Comparison of ENCODE assay signal across 9 cellular contexts in the genomic region with DNA sequence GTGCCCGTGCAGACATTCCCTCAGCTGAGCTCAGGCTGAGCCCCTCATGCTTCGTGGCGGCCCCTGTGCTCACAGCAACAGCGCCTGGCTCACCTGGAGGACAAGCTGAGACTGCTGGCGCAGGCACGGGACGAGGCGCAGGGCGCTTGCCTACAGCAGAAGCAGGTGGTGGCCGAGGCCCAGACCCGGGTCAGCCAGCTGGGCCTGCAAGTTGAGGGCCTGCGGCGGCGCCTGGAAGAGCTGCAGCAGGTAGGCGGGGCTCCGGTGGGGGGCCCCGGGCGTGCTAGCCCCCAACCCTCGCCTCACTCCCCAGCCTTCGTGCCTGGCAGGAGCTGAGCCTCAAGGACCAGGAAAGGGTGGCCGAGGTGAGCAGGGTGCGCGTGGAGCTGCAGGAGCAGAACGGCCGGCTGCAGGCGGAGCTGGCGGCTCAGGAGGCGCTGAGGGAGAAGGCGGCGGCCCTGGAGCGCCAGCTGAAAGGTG. TPM values are rescaled to one million over a fixed set of nuclear protein-coding genes. Genes with fewer than 3 reads are reported as not detected.
DNase-seq lines count a peak whose midpoint lies in the region; ATAC-seq, FAIRE-seq and TF ChIP-seq lines count a peak whose summit lies in the region.
"Had no signal": no experiment of that assay in that cellular context is flagged by ENCODE, and none has a peak within 500 bp of the region (broad histone marks: within the 10 kb centered on the region; RNA-seq: fewer than 3 reads in every experiment).

No MANE protein-coding gene starts in this region.

- intact Hi-C loops in HepG2 (cut with micrococcal nuclease; ENCODE audit: unreplicated experiment), result no loop called here
- intact Hi-C loops in right lobe of liver (cut with DNase I), result loop anchor here (2.0 to 10.0 kb wide), 4 partner anchors 55 to 127 kb away; a partner anchor contains a TSS
- intact Hi-C loops in naive thymus-derived CD4-positive, alpha-beta T cell (cut with micrococcal nuclease), result loop anchor here (1.0 to 10.0 kb wide), 10 partner anchors 65 to 524 kb away; a partner anchor contains a TSS
- intact Hi-C loops in upper lobe of right lung (cut with DNase I), result loop anchor here (5.0 to 10.0 kb wide), 2 partner anchors 127 to 305 kb away; a partner anchor contains a TSS

- in situ Hi-C loops in HepG2 (cut with HindIII; ENCODE audit: extremely low pct_ligation_motif_present, low pct_unique_long_range_greater_than_20kb), result no loop called here

- no peaks in the 10 kb centered on the region for H3K9me3 ChIP-seq in HepG2 (ENCODE audit: low read length)
- H3K9me3 ChIP-seq in right lobe of liver, result no peaks in the 10 kb centered on the region
- no peaks in the 10 kb centered on the region for H3K9me3 ChIP-seq in adipocyte (ENCODE audit: control insufficient read depth, low read length)
- H3K9me3 ChIP-seq in naive thymus-derived CD4-positive, alpha-beta T cell (ENCODE audit: control insufficient read depth in 2 of 3, low read length in 3 of 3), result no peaks in the 10 kb centered on the region
- H3K9me3 ChIP-seq in upper lobe of right lung, result no peaks in the 10 kb centered on the region

- H3K4me1 ChIP-seq in HepG2 (ENCODE audit: insufficient read depth, low read length) (peaks cover 20% of the 10 kb centered on the region), right lobe of liver (peaks cover 0 to 32% (median 16%) of the 10 kb centered on the region in 4 donors), adipocyte (ENCODE audit: control insufficient read depth, insufficient read depth, low read length) (peaks cover 7% of the 10 kb centered on the region), upper lobe of right lung (peaks cover 9% of the 10 kb centered on the region)
- H3K4me1 ChIP-seq in naive thymus-derived CD4-positive, alpha-beta T cell (ENCODE audit: control insufficient read depth in 2 of 2, insufficient read depth in 2 of 2, low read length in 2 of 2), result peaks cover 7 to 10% of the 10 kb centered on the region in 2 donors

- H3K9ac ChIP-seq in HepG2 (ENCODE audit: insufficient read depth, low read depth, low read length), result no peak overlapping the region
- H3K9ac ChIP-seq in adipocyte (ENCODE audit: low read length), result peak overlapping the region; percentile 42

- H3K36me3 Mint-ChIP-seq in naive thymus-derived CD4-positive, alpha-beta T cell, result peaks cover 0 to 8% (median under 1%) of the 10 kb centered on the region in 5 donors

- TF ChIP-seq POLR2A in HepG2 (IDR thresholded peaks at IDR 0.05; ENCODE audit: insufficient read depth in 1 of 2, low read depth in 2 of 2, low read length in 2 of 2), result no peak
- TF ChIP-seq POLR2A in right lobe of liver (IDR thresholded peaks at IDR 0.05), result no peak

- no peak for FAIRE-seq in HepG2 (lab: Jason Lieb, UNC)

- TF ChIP-seq EP300 in HepG2 (IDR thresholded peaks at IDR 0.05; ENCODE audit: low read depth in 2 of 2, low read length in 2 of 2) (no peak), HepG2 (CRISPR knock-in tag; IDR thresholded peaks at IDR 0.05; ENCODE audit: borderline replicate concordance) (no peak)

- no peak overlapping the region for H3K4me2 ChIP-seq in HepG2 (ENCODE audit: low read depth, low read length)

- no peak for TF ChIP-seq RAD21 in HepG2 (CRISPR knock-in tag; IDR thresholded peaks at IDR 0.05)

- H3K36me3 ChIP-seq in HepG2 (replicated peaks in 1 of 2; ENCODE audit: control insufficient read depth in 1 of 2, insufficient read depth in 2 of 2, low read length in 2 of 2) (peaks cover 11 to 13% of the 10 kb centered on the region in 2 experiments; a peak in 4 of 5 replicates), right lobe of liver (no peaks in the 10 kb centered on the region), adipocyte (ENCODE audit: control insufficient read depth, insufficient read depth, low read length, severe bottlenecking) (no peaks in the 10 kb centered on the region), upper lobe of right lung (no peaks in the 10 kb centered on the region)
- peaks cover 0 to 12% (median 0%) of the 10 kb centered on the region in 3 experiments for H3K36me3 ChIP-seq in naive thymus-derived CD4-positive, alpha-beta T cell (ENCODE audit: control insufficient read depth in 2 of 3, insufficient read depth in 3 of 3, low read length in 3 of 3)

- H3K27ac ChIP-seq in HepG2 (ENCODE audit: extremely low read length, insufficient read depth, low read length) (no peak overlapping the region), right lobe of liver (peak overlapping the region in 1 of 3 donors; percentile 65), upper lobe of right lung (no peak overlapping the region)
- no peak overlapping the region for H3K27ac ChIP-seq in naive thymus-derived CD4-positive, alpha-beta T cell (ENCODE audit: low read depth, low read length)

- H4K20me1 ChIP-seq in HepG2 (ENCODE audit: insufficient read depth, low read length), result no peaks in the 10 kb centered on the region

- TF ChIP-seq CTCF in HepG2 (CRISPR knock-in tag; IDR thresholded peaks at IDR 0.05) (no peak), right lobe of liver (IDR thresholded peaks at IDR 0.05) (no peak), upper lobe of right lung (IDR thresholded peaks at IDR 0.05) (no peak)

- no peak overlapping the region for H3K4me3 ChIP-seq in HepG2 (replicated peaks in 1 of 3; ENCODE audit: insufficient read depth in 1 of 3, low read depth in 2 of 3, low read length in 3 of 3)
- no peak overlapping the region for H3K4me3 ChIP-seq in right lobe of liver
- H3K4me3 ChIP-seq in adipocyte (ENCODE audit: low read length), result peak overlapping the region; percentile 75
- H3K4me3 ChIP-seq in naive thymus-derived CD4-positive, alpha-beta T cell (ENCODE audit: low read length), result no peak overlapping the region
- H3K4me3 ChIP-seq in upper lobe of right lung, result peak overlapping the region; percentile 56

- 97% methylated on average over 21 of the region's 31 CpGs for WGBS in HepG2 (ENCODE audit: low lambda C conversion rate)
- WGBS in right lobe of liver (ENCODE audit: insufficient coverage, low coverage, low lambda C conversion rate, missing lambda C conversion rate), result 80% methylated on average over 1 of the region's 31 CpGs

- peaks cover 3 to 10% (median 9%) of the 10 kb centered on the region in 7 donors for H3K4me1 Mint-ChIP-seq in naive thymus-derived CD4-positive, alpha-beta T cell

- H3K9me3 Mint-ChIP-seq in naive thymus-derived CD4-positive, alpha-beta T cell, result peaks cover 0 to 2% (median 0%) of the 10 kb centered on the region in 11 donors
- H3K9me3 Mint-ChIP-seq: activated naive CD8-positive, alpha-beta T cell treated with anti-CD3 and anti-CD28 coated beads for 36 hours had no signal

- no peak for DNase-seq in HepG2 (ENCODE audit: low spot score)
- DNase-seq in right lobe of liver, result no peak
- DNase-seq in adipocyte (ENCODE audit: low read depth), result no peak
- no peak for DNase-seq in naive thymus-derived CD4-positive, alpha-beta T cell
- DNase-seq in upper lobe of right lung, result no peak
- DNase-seq in NCI-H1436 treated with DMSO at 0.1 percent for 48 hours (lab: John Stamatoyannopoulos, UW), result no peak

- CTCF ChIA-PET in HepG2 (lab: Yijun Ruan, JAX; ENCODE audit: low intra/inter-chr PET ratio, low total read pairs), result interaction anchor here (0.5 to 2.3 kb wide), 2 partner anchors 49 to 124 kb away, joined by 3 to 9 read pairs; no protein-coding TSS in a partner anchor
- CTCF ChIA-PET in naive thymus-derived CD4-positive, alpha-beta T cell (lab: Charles Lee), result interaction anchor here (0.9 to 4.5 kb wide), 10 partner anchors 10 to 287 kb away, joined by 3 to 27 read pairs (median 4); a partner anchor contains a TSS

- no TSS peak for BruUV-seq in HepG2 (replicated peaks; lab: Mats Ljungman, UMichigan)

- no peak overlapping the region for H2AFZ ChIP-seq in HepG2 (ENCODE audit: low read length)

- no peaks in the 10 kb centered on the region for H3K27me3 Mint-ChIP-seq in naive thymus-derived CD4-positive, alpha-beta T cell
- H3K27me3 Mint-ChIP-seq: activated naive CD8-positive, alpha-beta T cell treated with anti-CD3 and anti-CD28 coated beads for 36 hours had no signal

- H3K27ac Mint-ChIP-seq in naive thymus-derived CD4-positive, alpha-beta T cell, result no peak overlapping the region
- H3K27ac Mint-ChIP-seq: activated naive CD8-positive, alpha-beta T cell treated with anti-CD3 and anti-CD28 coated beads for 36 hours had no signal

- H3K27me3 ChIP-seq in HepG2 (ENCODE audit: control insufficient read depth in 1 of 2, insufficient read depth in 2 of 2, low read length in 2 of 2) (no peaks in the 10 kb centered on the region), right lobe of liver (no peaks in the 10 kb centered on the region), adipocyte (replicated peaks; ENCODE audit: control insufficient read depth, insufficient read depth, low read length) (no peaks in the 10 kb centered on the region), upper lobe of right lung (no peaks in the 10 kb centered on the region)
- no peaks in the 10 kb centered on the region for H3K27me3 ChIP-seq in naive thymus-derived CD4-positive, alpha-beta T cell (ENCODE audit: control insufficient read depth in 2 of 2, insufficient read depth in 2 of 2, low read length in 2 of 2)

- H3K4me3 Mint-ChIP-seq in naive thymus-derived CD4-positive, alpha-beta T cell, result peak overlapping the region in 8 of 10 donors; percentile 25 to 86 (median 68)

- peak; percentile 1; the same call in 1 of the 3 replicates for ATAC-seq in HepG2
- ATAC-seq in right lobe of liver, result no peak
- no peak for ATAC-seq in naive thymus-derived CD4-positive, alpha-beta T cell
- ATAC-seq in upper lobe of right lung, result no peak
- no peak for ATAC-seq in GM21526 (IDR thresholded peaks at IDR 0.05; ENCODE audit: low FRiP score, unreplicated experiment)
- ATAC-seq in GM19455 (IDR thresholded peaks at IDR 0.05; ENCODE audit: unreplicated experiment), result no peak

- POLR2A ChIA-PET in HepG2 (lab: Yijun Ruan, JAX), result interaction anchor here (1.2 kb wide), 1 partner anchor 35 kb away, joined by 3 read pairs; no protein-coding TSS in a partner anchor
- POLR2A ChIA-PET in naive thymus-derived CD4-positive, alpha-beta T cell (lab: Charles Lee), result interaction anchor here (0.7 to 5.8 kb wide), 10 partner anchors 70 to 272 kb away, joined by 3 to 29 read pairs (median 4); a partner anchor contains a TSS

- no peaks in the 10 kb centered on the region for H3K79me2 ChIP-seq in HepG2 (ENCODE audit: insufficient read depth, low read length)

RNA-seq across cellular contexts. Expression of a gene that starts 1.4 kb away (rescaled TPM):
- total RNA-seq in HepG2 (2016; rRNA removed; fragmentation: Illumina TruSeq; extraction: Trizol), result 4.0 and 10.5 TPM in 2 replicates
- 6.8 and 9.8 TPM in 2 replicates for total RNA-seq in HepG2 (2016; cell fraction: cytosol; rRNA removed; fragmentation: Illumina TruSeq; extraction: Trizol; ENCODE audit: low read depth)
- 3.9 and 12.6 TPM in 2 replicates for total RNA-seq in HepG2 (2016; cell fraction: insoluble cytoplasmic fraction; rRNA removed; fragmentation: Illumina TruSeq; extraction: Trizol)
- total RNA-seq in HepG2 (2016; cell fraction: membrane; rRNA removed; fragmentation: Illumina TruSeq; extraction: Trizol), result 7.3 and 10.1 TPM in 2 replicates
- total RNA-seq in HepG2 (2016; cell fraction: nucleus; rRNA removed; fragmentation: Illumina TruSeq; extraction: Trizol), result 11.7 and 12.9 TPM in 2 replicates
- polyA plus RNA-seq in HepG2 (2011; rRNA removed), result 21.3 and 24.1 TPM in 2 replicates
- 12.8 and 16.7 TPM in 2 replicates for polyA plus RNA-seq in HepG2 (2011; cell fraction: cytosol; rRNA removed)
- polyA plus RNA-seq in HepG2 (2011; cell fraction: nucleus; rRNA removed), result 111 and 165 TPM in 2 replicates
- polyA plus RNA-seq in HepG2 (2012), result 6.3 and 10.6 TPM in 2 replicates
- 10.4 and 12.0 TPM in 2 replicates for polyA plus RNA-seq in HepG2 (2016; cell fraction: cytosol; fragmentation: Illumina TruSeq; extraction: Trizol; ENCODE audit: low read depth)
- 6.0 and 7.2 TPM in 2 replicates for polyA plus RNA-seq in HepG2 (2016; cell fraction: insoluble cytoplasmic fraction; fragmentation: Illumina TruSeq; extraction: Trizol; ENCODE audit: low read depth)
- 8.8 and 10.0 TPM in 2 replicates for polyA plus RNA-seq in HepG2 (2016; cell fraction: membrane; fragmentation: Illumina TruSeq; extraction: Trizol; ENCODE audit: low read depth)
- 45.9 and 51.6 TPM in 2 replicates for polyA plus RNA-seq in HepG2 (2016; cell fraction: nucleus; fragmentation: Illumina TruSeq; extraction: Trizol; ENCODE audit: insufficient read depth, low read depth)
- 12.6 and 13.2 TPM in 2 replicates for polyA minus RNA-seq in HepG2 (2011; rRNA and poly(A)+ RNA removed; ENCODE audit: low replicate concordance)
- polyA minus RNA-seq in HepG2 (2011; cell fraction: cytosol; rRNA and poly(A)+ RNA removed), result 3.0 and 3.6 TPM in 2 replicates
- polyA minus RNA-seq in HepG2 (2011; cell fraction: nucleus; rRNA and poly(A)+ RNA removed), result 6.7 and 7.6 TPM in 2 replicates
- total RNA-seq in right lobe of liver, result 1 to 10 TPM; 3.4 to 9.0 (median 5.4) TPM
- 1 to 10 TPM; 1.3 to 8.5 (median 2.1) TPM for total RNA-seq in naive thymus-derived CD4-positive, alpha-beta T cell
- not detected for polyA plus RNA-seq in naive thymus-derived CD4-positive, alpha-beta T cell
- 3.4 TPM for total RNA-seq in upper lobe of right lung

RNA-seq across cellular contexts. Expression of a gene that starts 6.9 kb away (rescaled TPM):
- 21.4 and 48.1 TPM in 2 replicates for total RNA-seq in HepG2 (2016; rRNA removed; fragmentation: Illumina TruSeq; extraction: Trizol)
- total RNA-seq in HepG2 (2016; cell fraction: cytosol; rRNA removed; fragmentation: Illumina TruSeq; extraction: Trizol; ENCODE audit: low read depth), result 30.2 and 31.8 TPM in 2 replicates
- total RNA-seq in HepG2 (2016; cell fraction: insoluble cytoplasmic fraction; rRNA removed; fragmentation: Illumina TruSeq; extraction: Trizol), result 20.6 and 49.6 TPM in 2 replicates
- 14.9 and 19.0 TPM in 2 replicates for total RNA-seq in HepG2 (2016; cell fraction: membrane; rRNA removed; fragmentation: Illumina TruSeq; extraction: Trizol)
- total RNA-seq in HepG2 (2016; cell fraction: nucleus; rRNA removed; fragmentation: Illumina TruSeq; extraction: Trizol), result 49.7 and 54.4 TPM in 2 replicates
- 11.6 and 14.1 TPM in 2 replicates for polyA plus RNA-seq in HepG2 (2011; rRNA removed)
- polyA plus RNA-seq in HepG2 (2011; cell fraction: cytosol; rRNA removed), result 5.5 and 10.0 TPM in 2 replicates
- polyA plus RNA-seq in HepG2 (2011; cell fraction: nucleus; rRNA removed), result 112 and 182 TPM in 2 replicates
- 7.5 and 8.8 TPM in 2 replicates for polyA plus RNA-seq in HepG2 (2012)
- polyA plus RNA-seq in HepG2 (2016; cell fraction: cytosol; fragmentation: Illumina TruSeq; extraction: Trizol; ENCODE audit: low read depth), result 3.3 and 4.2 TPM in 2 replicates
- polyA plus RNA-seq in HepG2 (2016; cell fraction: insoluble cytoplasmic fraction; fragmentation: Illumina TruSeq; extraction: Trizol; ENCODE audit: low read depth), result 19.5 and 19.7 TPM in 2 replicates
- polyA plus RNA-seq in HepG2 (2016; cell fraction: membrane; fragmentation: Illumina TruSeq; extraction: Trizol; ENCODE audit: low read depth), result 9.1 and 9.2 TPM in 2 replicates
- polyA plus RNA-seq in HepG2 (2016; cell fraction: nucleus; fragmentation: Illumina TruSeq; extraction: Trizol; ENCODE audit: insufficient read depth, low read depth), result 129 and 136 TPM in 2 replicates
- polyA minus RNA-seq in HepG2 (2011; rRNA and poly(A)+ RNA removed; ENCODE audit: low replicate concordance), result 11.1 and 15.7 TPM in 2 replicates
- polyA minus RNA-seq in HepG2 (2011; cell fraction: cytosol; rRNA and poly(A)+ RNA removed), result 6.1 and 8.2 TPM in 2 replicates
- 25.0 and 27.2 TPM in 2 replicates for polyA minus RNA-seq in HepG2 (2011; cell fraction: nucleus; rRNA and poly(A)+ RNA removed)
- total RNA-seq in right lobe of liver, result 10 to 100 TPM in 3 of 6 experiments, 1 to 10 TPM in 3; 4.9 to 15.6 (median 11.9) TPM
- total RNA-seq in naive thymus-derived CD4-positive, alpha-beta T cell, result 10 to 100 TPM in 4 of 5 experiments, 1 to 10 TPM in 1; 9.2 to 39.1 (median 15.0) TPM
- polyA plus RNA-seq in naive thymus-derived CD4-positive, alpha-beta T cell, result 1 to 10 TPM; 4.1 to 6.3 TPM
- 12.2 TPM for total RNA-seq in upper lobe of right lung

RNA-seq across cellular contexts. Expression of a gene that starts 7.4 kb away (rescaled TPM):
- total RNA-seq in HepG2 (2016; rRNA removed; fragmentation: Illumina TruSeq; extraction: Trizol), result 166 and 170 TPM in 2 replicates
- total RNA-seq in HepG2 (2016; cell fraction: cytosol; rRNA removed; fragmentation: Illumina TruSeq; extraction: Trizol; ENCODE audit: low read depth), result 262 and 321 TPM in 2 replicates
- 171 and 173 TPM in 2 replicates for total RNA-seq in HepG2 (2016; cell fraction: insoluble cytoplasmic fraction; rRNA removed; fragmentation: Illumina TruSeq; extraction: Trizol)
- total RNA-seq in HepG2 (2016; cell fraction: membrane; rRNA removed; fragmentation: Illumina TruSeq; extraction: Trizol), result 221 and 277 TPM in 2 replicates
- 85.1 and 103 TPM in 2 replicates for total RNA-seq in HepG2 (2016; cell fraction: nucleus; rRNA removed; fragmentation: Illumina TruSeq; extraction: Trizol)
- 92.7 and 96.7 TPM in 2 replicates for polyA plus RNA-seq in HepG2 (2011; rRNA removed)
- 88.8 and 138 TPM in 2 replicates for polyA plus RNA-seq in HepG2 (2011; cell fraction: cytosol; rRNA removed)
- polyA plus RNA-seq in HepG2 (2011; cell fraction: nucleus; rRNA removed), result 166 and 170 TPM in 2 replicates
- polyA plus RNA-seq in HepG2 (2012), result 46.3 and 61.5 TPM in 2 replicates
- polyA plus RNA-seq in HepG2 (2016; cell fraction: cytosol; fragmentation: Illumina TruSeq; extraction: Trizol; ENCODE audit: low read depth), result 176 and 237 TPM in 2 replicates
- 143 and 150 TPM in 2 replicates for polyA plus RNA-seq in HepG2 (2016; cell fraction: insoluble cytoplasmic fraction; fragmentation: Illumina TruSeq; extraction: Trizol; ENCODE audit: low read depth)
- 176 and 221 TPM in 2 replicates for polyA plus RNA-seq in HepG2 (2016; cell fraction: membrane; fragmentation: Illumina TruSeq; extraction: Trizol; ENCODE audit: low read depth)
- 178 and 180 TPM in 2 replicates for polyA plus RNA-seq in HepG2 (2016; cell fraction: nucleus; fragmentation: Illumina TruSeq; extraction: Trizol; ENCODE audit: insufficient read depth, low read depth)
- 32.0 and 49.8 TPM in 2 replicates for polyA minus RNA-seq in HepG2 (2011; rRNA and poly(A)+ RNA removed; ENCODE audit: low replicate concordance)
- polyA minus RNA-seq in HepG2 (2011; cell fraction: cytosol; rRNA and poly(A)+ RNA removed), result 14.8 and 16.2 TPM in 2 replicates
- 20.0 and 26.9 TPM in 2 replicates for polyA minus RNA-seq in HepG2 (2011; cell fraction: nucleus; rRNA and poly(A)+ RNA removed)
- 10 to 100 TPM; 27.3 to 81.1 (median 47.8) TPM for total RNA-seq in right lobe of liver
- total RNA-seq in naive thymus-derived CD4-positive, alpha-beta T cell, result 10 to 100 TPM; 25.5 to 71.8 (median 31.8) TPM
- polyA plus RNA-seq in naive thymus-derived CD4-positive, alpha-beta T cell, result 10 to 100 TPM; 62.3 to 72.7 TPM
- total RNA-seq in upper lobe of right lung, result 40.2 TPM

RNA-seq across cellular contexts. Expression of a gene that starts 7.5 kb away (rescaled TPM):
- total RNA-seq in HepG2 (2016; rRNA removed; fragmentation: Illumina TruSeq; extraction: Trizol) (286 and 311 TPM in 2 replicates), right lobe of liver (1,000 to 10,000 TPM in 2 of 6 experiments, 100 to 1,000 TPM in 4; 389 to 1,607 (median 735) TPM), upper lobe of right lung (143 TPM)
- total RNA-seq in HepG2 (2016; cell fraction: cytosol; rRNA removed; fragmentation: Illumina TruSeq; extraction: Trizol; ENCODE audit: low read depth), result 275 and 353 TPM in 2 replicates
- total RNA-seq in HepG2 (2016; cell fraction: insoluble cytoplasmic fraction; rRNA removed; fragmentation: Illumina TruSeq; extraction: Trizol), result 302 and 321 TPM in 2 replicates
- total RNA-seq in HepG2 (2016; cell fraction: membrane; rRNA removed; fragmentation: Illumina TruSeq; extraction: Trizol), result 228 and 297 TPM in 2 replicates
- 132 and 152 TPM in 2 replicates for total RNA-seq in HepG2 (2016; cell fraction: nucleus; rRNA removed; fragmentation: Illumina TruSeq; extraction: Trizol)
- polyA plus RNA-seq in HepG2 (2011; rRNA removed), result 287 and 290 TPM in 2 replicates
- polyA plus RNA-seq in HepG2 (2011; cell fraction: cytosol; rRNA removed), result 253 and 424 TPM in 2 replicates
- 645 and 737 TPM in 2 replicates for polyA plus RNA-seq in HepG2 (2011; cell fraction: nucleus; rRNA removed)
- polyA plus RNA-seq in HepG2 (2012), result 190 and 266 TPM in 2 replicates
- 398 and 426 TPM in 2 replicates for polyA plus RNA-seq in HepG2 (2016; cell fraction: cytosol; fragmentation: Illumina TruSeq; extraction: Trizol; ENCODE audit: low read depth)
- polyA plus RNA-seq in HepG2 (2016; cell fraction: insoluble cytoplasmic fraction; fragmentation: Illumina TruSeq; extraction: Trizol; ENCODE audit: low read depth), result 296 and 330 TPM in 2 replicates
- 308 and 335 TPM in 2 replicates for polyA plus RNA-seq in HepG2 (2016; cell fraction: membrane; fragmentation: Illumina TruSeq; extraction: Trizol; ENCODE audit: low read depth)
- polyA plus RNA-seq in HepG2 (2016; cell fraction: nucleus; fragmentation: Illumina TruSeq; extraction: Trizol; ENCODE audit: insufficient read depth, low read depth), result 280 and 299 TPM in 2 replicates
- 73.9 and 172 TPM in 2 replicates for polyA minus RNA-seq in HepG2 (2011; rRNA and poly(A)+ RNA removed; ENCODE audit: low replicate concordance)
- 52.1 and 74.6 TPM in 2 replicates for polyA minus RNA-seq in HepG2 (2011; cell fraction: cytosol; rRNA and poly(A)+ RNA removed)
- polyA minus RNA-seq in HepG2 (2011; cell fraction: nucleus; rRNA and poly(A)+ RNA removed), result 61.5 and 67.5 TPM in 2 replicates
- 100 to 1,000 TPM in 1 of 5 experiments, 10 to 100 TPM in 4; 63.0 to 130 (median 83.6) TPM for total RNA-seq in naive thymus-derived CD4-positive, alpha-beta T cell
- polyA plus RNA-seq in naive thymus-derived CD4-positive, alpha-beta T cell, result 100 to 1,000 TPM; 164 to 228 TPM

RNA-seq across cellular contexts. Expression of a gene that starts 21.6 kb away (rescaled TPM):
- total RNA-seq in HepG2 (2016; rRNA removed; fragmentation: Illumina TruSeq; extraction: Trizol), result 27.8 and 64.0 TPM in 2 replicates
- 72.5 and 73.8 TPM in 2 replicates for total RNA-seq in HepG2 (2016; cell fraction: cytosol; rRNA removed; fragmentation: Illumina TruSeq; extraction: Trizol; ENCODE audit: low read depth)
- 23.6 and 61.0 TPM in 2 replicates for total RNA-seq in HepG2 (2016; cell fraction: insoluble cytoplasmic fraction; rRNA removed; fragmentation: Illumina TruSeq; extraction: Trizol)
- total RNA-seq in HepG2 (2016; cell fraction: membrane; rRNA removed; fragmentation: Illumina TruSeq; extraction: Trizol), result 95.0 and 98.0 TPM in 2 replicates
- 53.3 and 60.7 TPM in 2 replicates for total RNA-seq in HepG2 (2016; cell fraction: nucleus; rRNA removed; fragmentation: Illumina TruSeq; extraction: Trizol)
- polyA plus RNA-seq in HepG2 (2011; rRNA removed), result 61.4 and 90.6 TPM in 2 replicates
- 36.1 and 62.0 TPM in 2 replicates for polyA plus RNA-seq in HepG2 (2011; cell fraction: cytosol; rRNA removed)
- 548 and 733 TPM in 2 replicates for polyA plus RNA-seq in HepG2 (2011; cell fraction: nucleus; rRNA removed)
- polyA plus RNA-seq in HepG2 (2012), result 60.9 and 71.7 TPM in 2 replicates
- 106 and 121 TPM in 2 replicates for polyA plus RNA-seq in HepG2 (2016; cell fraction: cytosol; fragmentation: Illumina TruSeq; extraction: Trizol; ENCODE audit: low read depth)
- polyA plus RNA-seq in HepG2 (2016; cell fraction: insoluble cytoplasmic fraction; fragmentation: Illumina TruSeq; extraction: Trizol; ENCODE audit: low read depth), result 35.7 and 47.7 TPM in 2 replicates
- 128 and 132 TPM in 2 replicates for polyA plus RNA-seq in HepG2 (2016; cell fraction: membrane; fragmentation: Illumina TruSeq; extraction: Trizol; ENCODE audit: low read depth)
- 227 and 229 TPM in 2 replicates for polyA plus RNA-seq in HepG2 (2016; cell fraction: nucleus; fragmentation: Illumina TruSeq; extraction: Trizol; ENCODE audit: insufficient read depth, low read depth)
- polyA minus RNA-seq in HepG2 (2011; rRNA and poly(A)+ RNA removed; ENCODE audit: low replicate concordance), result 12.3 and 58.2 TPM in 2 replicates
- polyA minus RNA-seq in HepG2 (2011; cell fraction: cytosol; rRNA and poly(A)+ RNA removed), result 21.9 and 29.0 TPM in 2 replicates
- polyA minus RNA-seq in HepG2 (2011; cell fraction: nucleus; rRNA and poly(A)+ RNA removed), result 29.7 and 35.9 TPM in 2 replicates
- 10 to 100 TPM; 29.9 to 53.3 (median 43.7) TPM for total RNA-seq in right lobe of liver
- 10 to 100 TPM; 25.0 to 45.5 (median 31.5) TPM for total RNA-seq in naive thymus-derived CD4-positive, alpha-beta T cell
- 1 to 10 TPM; 4.2 to 6.7 TPM for polyA plus RNA-seq in naive thymus-derived CD4-positive, alpha-beta T cell
- 38.5 TPM for total RNA-seq in upper lobe of right lung

Comparison
In these comparisons a context has a peak if more than half of its experiments do, and no peak if none do; other contexts are left out.
1. H3K4me3 ChIP-seq: peak in adipocyte (single experiment) and upper lobe of right lung (single experiment); none in HepG2 (0 of 3), right lobe of liver (0 of 3) and naive thymus-derived CD4-positive, alpha-beta T cell (single experiment).